In genomic region chr18:79749251-79750191, GRCh38 we compare ENCODE assay signal across 21 cellular contexts. TPM values are rescaled to one million over a fixed set of nuclear protein-coding genes. Genes with fewer than 3 reads are reported as not detected.
DNase-seq lines count a peak whose midpoint lies in the region; ATAC-seq and TF ChIP-seq lines count a peak whose summit lies in the region.
"Had no signal": no experiment of that assay in that cellular context is flagged by ENCODE, and none has a peak within 500 bp of the region (broad histone marks: within the 10 kb centered on the region; RNA-seq: fewer than 3 reads in every experiment).

No MANE protein-coding gene starts in this region.

- no peak for TF ChIP-seq CTCF in fibroblast of lung (conservative IDR thresholded peaks at IDR 0.05 in 1 of 2, IDR thresholded peaks at IDR 0.05 in 1 of 2; ENCODE audit: low read depth in 1 of 2, low read length in 2 of 2)
- TF ChIP-seq CTCF in osteoblast (IDR thresholded peaks at IDR 0.05; ENCODE audit: extremely low read depth, low read depth, low read length): no peak
- TF ChIP-seq CTCF in Caco-2 (IDR thresholded peaks at IDR 0.05; ENCODE audit: insufficient read depth in 1 of 2, low read depth in 1 of 2, low read length in 1 of 2, severe bottlenecking in 1 of 2, unreplicated experiment in 1 of 2): no peak

- H3K4me3 ChIP-seq in fibroblast of lung (replicated peaks in 1 of 4; ENCODE audit: control extremely low read depth in 1 of 4, insufficient read depth in 1 of 4, low read depth in 3 of 4, low read length in 4 of 4) (no peak overlapping the region), osteoblast (ENCODE audit: insufficient read depth, low read length) (no peak overlapping the region), Caco-2 (ENCODE audit: low read depth, low read length) (no peak overlapping the region)
- H3K4me3 ChIP-seq: cardiac muscle cell, lower lobe of right lung, SJCRH30 had no signal

- H3K27me3 Mint-ChIP-seq in Caco-2 (ENCODE audit: insufficient read depth, unreplicated experiment): no peaks in the 10 kb centered on the region
- H3K27me3 Mint-ChIP-seq: activated naive CD8-positive, alpha-beta T cell treated with anti-CD3 and anti-CD28 coated beads, Interleukin-2, amount 10 ng/mL, durations not matched to agents 7 days and 5 days; activated T-cell treated with anti-CD3 and anti-CD28 coated beads, Interleukin-2, amount 50 U/mL, for 24 hours; naive thymus-derived CD4-positive, alpha-beta T cell had no signal

- H3K36me3 ChIP-seq in fibroblast of lung (ENCODE audit: control insufficient read depth, insufficient read depth, low read length) (peaks cover 9% of the 10 kb centered on the region), osteoblast (ENCODE audit: insufficient read depth, low read length) (peaks cover 16% of the 10 kb centered on the region), Caco-2 (ENCODE audit: control insufficient read depth, insufficient read depth, low read length) (no peaks in the 10 kb centered on the region)
- H3K36me3 ChIP-seq: SJCRH30 had no signal

- H3K9me3 ChIP-seq in fibroblast of lung (ENCODE audit: control insufficient read depth, insufficient read depth, low read depth, low read length) (no peaks in the 10 kb centered on the region), osteoblast (ENCODE audit: low read depth, low read length) (no peaks in the 10 kb centered on the region), Caco-2 (no peaks in the 10 kb centered on the region)
- H3K9me3 ChIP-seq: lower lobe of right lung, SJCRH30 had no signal

- CTCF ChIA-PET in Caco-2 (lab: Charles Lee): no interaction called here

- ATAC-seq in activated CD4-positive, CD25-positive, alpha-beta regulatory T cell treated with anti-CD3 and anti-CD28 coated beads, Interleukin-2, amount 50 U/mL, for 24 hours: no peak
- ATAC-seq: foreskin keratinocyte; naive thymus-derived CD4-positive, alpha-beta T cell had no signal

- no peaks in the 10 kb centered on the region for H3K4me1 Mint-ChIP-seq in Caco-2 (ENCODE audit: low read depth, unreplicated experiment)
- H3K4me1 Mint-ChIP-seq: activated naive CD8-positive, alpha-beta T cell treated with anti-CD3 and anti-CD28 coated beads, Interleukin-2, amount 10 ng/mL, durations not matched to agents 7 days and 5 days had no signal

- H3K27ac Mint-ChIP-seq in Caco-2 (ENCODE audit: unreplicated experiment): no peak overlapping the region
- H3K27ac Mint-ChIP-seq: activated naive CD8-positive, alpha-beta T cell treated with anti-CD3 and anti-CD28 coated beads, Interleukin-2, amount 10 ng/mL, durations not matched to agents 7 days and 5 days; activated T-cell treated with anti-CD3 and anti-CD28 coated beads, Interleukin-2, amount 50 U/mL, for 24 hours; naive thymus-derived CD4-positive, alpha-beta T cell had no signal

- no peak overlapping the region for H3K27ac ChIP-seq in fibroblast of lung (ENCODE audit: insufficient read depth, low read length)
- H3K27ac ChIP-seq in osteoblast (ENCODE audit: low read depth, low read length): no peak overlapping the region
- H3K27ac ChIP-seq: cardiac muscle cell, foreskin keratinocyte, lower lobe of right lung, SJCRH30 had no signal

- peak; percentile 78 for DNase-seq in DMS153 treated with DMSO at 0.1 percent for 48 hours (lab: John Stamatoyannopoulos, UW; ENCODE audit: unreplicated experiment)
- DNase-seq in NCI-H748 (lab: John Stamatoyannopoulos, UW; ENCODE audit: unreplicated experiment): peak; percentile 95
- peak; percentile 46 to 50 for DNase-seq in fibroblast of lung (ENCODE audit: low read depth in 2 of 2)
- peak; percentile 78 for DNase-seq in osteoblast (ENCODE audit: insufficient read length, low spot score, missing footprints)
- DNase-seq in NCI-H2107 treated with DMSO at 0.1 percent for 48 hours (lab: John Stamatoyannopoulos, UW; ENCODE audit: unreplicated experiment): no peak
- no peak for DNase-seq in activated naive CD4-positive, alpha-beta T cell (lab: John Stamatoyannopoulos, UW)
- DNase-seq in Caco-2: no peak
- DNase-seq: activated CD4-positive, alpha-beta T cell treated with anti-CD3 and anti-CD28 coated beads for 48 hours; activated naive CD8-positive, alpha-beta T cell treated with anti-CD3 and anti-CD28 coated beads, Interleukin-2, amount 10 ng/mL, durations not matched to agents 7 days and 5 days; activated T-cell treated with anti-CD3 and anti-CD28 coated beads, Interleukin-2, amount 50 U/mL, for 24 hours; foreskin keratinocyte; lower lobe of right lung; naive thymus-derived CD4-positive, alpha-beta T cell; NCI-H1436 treated with DMSO at 0.1 percent for 48 hours; NCI-H510A treated with DMSO at 0.1 percent for 48 hours; SJCRH30; stimulated activated CD4-positive, alpha-beta T cell treated with anti-CD3 and anti-CD28 coated beads, Interleukin-1b, Interleukin-23, amount 100 ng/mL, for 48 hours; T-helper 9 cell had no signal

- intact Hi-C loops in Caco-2 (cut with micrococcal nuclease; ENCODE audit: unreplicated experiment): no loop called here

- no peak overlapping the region for H3K4me3 Mint-ChIP-seq in Caco-2 (ENCODE audit: unreplicated experiment)
- H3K4me3 Mint-ChIP-seq: activated naive CD8-positive, alpha-beta T cell treated with anti-CD3 and anti-CD28 coated beads, Interleukin-2, amount 10 ng/mL, durations not matched to agents 7 days and 5 days; activated T-cell treated with anti-CD3 and anti-CD28 coated beads, Interleukin-2, amount 50 U/mL, for 24 hours; naive thymus-derived CD4-positive, alpha-beta T cell had no signal

- no peaks in the 10 kb centered on the region for H4K20me1 ChIP-seq in fibroblast of lung (ENCODE audit: control insufficient read depth, extremely low read depth, insufficient read depth, low read length)
- peaks cover 4% of the 10 kb centered on the region for H4K20me1 ChIP-seq in osteoblast (ENCODE audit: insufficient read depth, low read length)

- no peaks in the 10 kb centered on the region for H3K4me1 ChIP-seq in fibroblast of lung (ENCODE audit: control insufficient read depth, extremely low read depth, insufficient read depth, low read length)
- H3K4me1 ChIP-seq in osteoblast (ENCODE audit: insufficient read depth, low read length): no peaks in the 10 kb centered on the region
- no peaks in the 10 kb centered on the region for H3K4me1 ChIP-seq in Caco-2
- H3K4me1 ChIP-seq: foreskin keratinocyte, lower lobe of right lung, SJCRH30 had no signal

- no peaks in the 10 kb centered on the region for H3K27me3 ChIP-seq in fibroblast of lung (ENCODE audit: control insufficient read depth, insufficient read depth, low read length)
- no peaks in the 10 kb centered on the region for H3K27me3 ChIP-seq in osteoblast (ENCODE audit: insufficient read depth, low read length)
- H3K27me3 ChIP-seq in Caco-2 (replicated peaks; ENCODE audit: control insufficient read depth, insufficient read depth, low read length): no peaks in the 10 kb centered on the region
- H3K27me3 ChIP-seq: cardiac muscle cell, foreskin keratinocyte, SJCRH30 had no signal

- no peaks in the 10 kb centered on the region for H3K9me3 Mint-ChIP-seq in Caco-2 (ENCODE audit: unreplicated experiment)
- H3K9me3 Mint-ChIP-seq: activated naive CD8-positive, alpha-beta T cell treated with anti-CD3 and anti-CD28 coated beads, Interleukin-2, amount 10 ng/mL, durations not matched to agents 7 days and 5 days; activated T-cell treated with anti-CD3 and anti-CD28 coated beads, Interleukin-2, amount 50 U/mL, for 24 hours had no signal

- no peaks in the 10 kb centered on the region for H3K79me2 ChIP-seq in fibroblast of lung (ENCODE audit: control insufficient read depth, insufficient read depth, low read length)
- no peaks in the 10 kb centered on the region for H3K79me2 ChIP-seq in osteoblast (ENCODE audit: insufficient read depth, low read length)

- POLR2A ChIA-PET in Caco-2 (lab: Charles Lee): no interaction called here

- H3K36me3 Mint-ChIP-seq in Caco-2 (ENCODE audit: insufficient read depth, unreplicated experiment): peaks cover 7% of the 10 kb centered on the region

- no peak overlapping the region for H3K9ac ChIP-seq in fibroblast of lung (ENCODE audit: insufficient read depth, low read length)

- H3K4me2 ChIP-seq in fibroblast of lung (ENCODE audit: extremely low read depth, insufficient read depth, low read length) (no peak overlapping the region), osteoblast (ENCODE audit: insufficient read depth, low read length) (no peak overlapping the region)

- H2AFZ ChIP-seq in fibroblast of lung (ENCODE audit: low read length) (no peak overlapping the region), osteoblast (ENCODE audit: low read length) (no peak overlapping the region)

- BruUV-seq in Caco-2 (replicated peaks; lab: Mats Ljungman, UMichigan): no TSS peak

RNA-seq across cellular contexts. Expression of gene KCNG2, which starts 48.2 kb away (rescaled TPM):
- 6.4 and 10.1 TPM in 2 replicates for total RNA-seq in fibroblast of lung
- 0.42 and 0.53 TPM in 2 replicates for polyA plus RNA-seq in fibroblast of lung
- polyA plus RNA-seq in fibroblast of lung (2012): 1.1 and 1.8 TPM in 2 replicates
- 0.27 and 0.52 TPM in 2 replicates for polyA minus RNA-seq in fibroblast of lung (ENCODE audit: low replicate concordance)
- not detected in 2 replicates for total RNA-seq in osteoblast
- not detected in 2 replicates for total RNA-seq in Caco-2 (2022)
- total RNA-seq: activated naive CD8-positive, alpha-beta T cell treated with anti-CD3 and anti-CD28 coated beads, Interleukin-2, amount 10 ng/mL, durations not matched to agents 7 days and 5 days; cardiac muscle cell; foreskin keratinocyte; H4; naive thymus-derived CD4-positive, alpha-beta T cell; SJCRH30 had no signal
- polyA plus RNA-seq: foreskin keratinocyte; naive thymus-derived CD4-positive, alpha-beta T cell had no signal

Comparison
In these comparisons a context has a peak if more than half of its experiments do, and no peak if none do; other contexts are left out.
1. DNase-seq: peak in DMS153 treated with DMSO at 0.1 percent for 48 hours (single experiment), NCI-H748 (single experiment), fibroblast of lung (2 of 2) and osteoblast (single experiment); none in NCI-H2107 treated with DMSO at 0.1 percent for 48 hours (single experiment), activated naive CD4-positive, alpha-beta T cell (0 of 4) and Caco-2 (0 of 2).